14 cellular contexts compared by ENCODE assay signal in the genomic region with DNA sequence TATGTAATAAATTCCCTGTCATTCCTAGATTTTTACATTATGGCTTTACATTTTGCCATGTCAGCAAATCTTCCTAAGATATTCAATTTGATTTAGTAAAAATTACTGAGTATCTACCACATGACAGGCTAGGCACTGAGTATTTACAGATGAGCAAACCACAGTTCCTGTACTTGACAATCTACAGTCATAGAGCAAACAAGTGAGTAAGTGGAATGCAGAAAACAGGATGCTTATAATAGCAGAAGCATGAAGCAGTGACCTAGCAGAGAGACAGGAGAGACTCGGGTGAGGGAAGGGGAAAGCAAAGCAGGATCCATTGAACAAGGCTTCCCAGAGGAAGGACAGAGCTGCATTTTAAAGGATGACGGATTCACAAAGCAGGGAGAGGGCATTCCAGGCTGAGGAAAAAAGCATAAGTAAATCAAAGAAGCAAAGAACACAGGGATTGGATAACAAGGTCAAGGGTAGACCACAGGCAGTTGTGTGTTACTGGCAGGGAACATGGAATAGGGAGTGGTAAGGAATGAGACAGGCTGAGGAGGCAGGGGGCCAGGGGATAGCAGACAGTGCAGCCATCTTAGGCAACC.
DNase-seq lines count a peak whose midpoint lies in the region; ATAC-seq and TF ChIP-seq lines count a peak whose summit lies in the region.
"Had no signal": no experiment of that assay in that cellular context is flagged by ENCODE, and none has a peak within 500 bp of the region (broad histone marks: within the 10 kb centered on the region; RNA-seq: fewer than 3 reads in every experiment).

No MANE protein-coding gene starts in this region.

- POLR2A ChIA-PET in Panc1 (lab: Charles Lee): no interaction called here

- in situ Hi-C loops in Panc1 (cut with HindIII; ENCODE audit: low pct_unique_long_range_greater_than_20kb, low sequenced_read_pairs): no loop called here

- H3K4me1 ChIP-seq in Panc1 (ENCODE audit: control insufficient read depth, insufficient read depth, low read length): no peaks in the 10 kb centered on the region
- H3K4me1 ChIP-seq: BLaER1 treated with 17β-estradiol and CSF1 and Interleukin-3, amounts not matched to agents 10 nM and 100 nM had no signal

- no peaks in the 10 kb centered on the region for H3K9me3 ChIP-seq in Panc1 (ENCODE audit: control insufficient read depth, insufficient read depth, low read depth, low read length)

- H3K36me3 ChIP-seq in Panc1 (ENCODE audit: control insufficient read depth, insufficient read depth, low read length): no peaks in the 10 kb centered on the region
- H3K36me3 ChIP-seq: BLaER1 treated with 17β-estradiol and CSF1 and Interleukin-3, amounts not matched to agents 10 nM and 100 nM had no signal

- no peak for TF ChIP-seq CTCF in AG10803 (conservative IDR thresholded peaks at IDR 0.05; ENCODE audit: low read length)
- no peak for TF ChIP-seq CTCF in Panc1 (IDR thresholded peaks at IDR 0.05)

- intact Hi-C loops in Panc1 (cut with micrococcal nuclease; ENCODE audit: unreplicated experiment): no loop called here

- no peak for ATAC-seq in Panc1
- no peak for ATAC-seq in GM18517 (IDR thresholded peaks at IDR 0.05; ENCODE audit: unreplicated experiment)
- ATAC-seq: activated CD4-positive, alpha-beta T cell treated with anti-CD3 and anti-CD28 coated beads for 36 hours had no signal

- no peak overlapping the region for H3K4me3 ChIP-seq in AG10803 (ENCODE audit: low read length)
- H3K4me3 ChIP-seq in Panc1 (ENCODE audit: low read depth in 2 of 2, low read length in 2 of 2): no peak overlapping the region
- H3K4me3 ChIP-seq: BLaER1 treated with 17β-estradiol and CSF1 and Interleukin-3, amounts not matched to agents 10 nM and 100 nM had no signal

- CTCF ChIA-PET in Panc1 (lab: Charles Lee): interaction anchor here (0.6 kb wide), 1 partner anchor 1402 kb away, joined by 4 read pairs; no protein-coding TSS in a partner anchor

- no TSS peak for BruUV-seq in Panc1 (replicated peaks; lab: Mats Ljungman, UMichigan)

- peak; percentile 89 for DNase-seq in AG10803 (ENCODE audit: low read depth)
- DNase-seq in Panc1 (ENCODE audit: low read depth, low spot score): peak; percentile 33
- peak; percentile 65 for DNase-seq in epithelial cell of prostate (ENCODE audit: low read depth, low spot score)
- peak; percentile 60 for DNase-seq in myocyte (ENCODE audit: low read depth)
- DNase-seq in activated CD4-positive, alpha-beta T cell treated with anti-CD3 and anti-CD28 coated beads for 4 hours: no peak
- no peak for DNase-seq in amygdala (lab: John Stamatoyannopoulos, UW)
- DNase-seq in NCI-H2081 (lab: John Stamatoyannopoulos, UW): no peak
- DNase-seq: activated CD4-positive, alpha-beta T cell treated with anti-CD3 and anti-CD28 coated beads for 36 hours; activated naive CD4-positive, alpha-beta T cell treated with anti-CD3 and anti-CD28 coated beads, Interleukin-2, amount 10 ng/mL, durations not matched to agents 7 days and 5 days; Kasumi-1; SHP77; stimulated activated CD4-positive, alpha-beta T cell treated with anti-CD3 and anti-CD28 coated beads, Interleukin-2, amount 100 ng/mL, for 48 hours had no signal

- no peaks in the 10 kb centered on the region for H3K27me3 ChIP-seq in Panc1 (ENCODE audit: control insufficient read depth, insufficient read depth, low read length)
- H3K27me3 ChIP-seq: BLaER1 treated with 17β-estradiol and CSF1 and Interleukin-3, amounts not matched to agents 10 nM and 100 nM had no signal

- no peak overlapping the region for H3K27ac ChIP-seq in Panc1 (ENCODE audit: low read length)
- peak overlapping the region; percentile 47 for H3K27ac ChIP-seq in epithelial cell of prostate
- H3K27ac ChIP-seq: BLaER1 treated with 17β-estradiol and CSF1 and Interleukin-3, amounts not matched to agents 10 nM and 100 nM had no signal

Comparison
In these comparisons a context has a peak if more than half of its experiments do, and no peak if none do; other contexts are left out.
1. DNase-seq: peak in AG10803 (single experiment), Panc1 (single experiment), epithelial cell of prostate (single experiment) and myocyte (single experiment); none in activated CD4-positive, alpha-beta T cell treated with anti-CD3 and anti-CD28 coated beads for 4 hours (0 of 2), amygdala (0 of 56) and NCI-H2081 (0 of 2).